ENCODE assay signal across 2 cellular contexts in the genomic region with DNA sequence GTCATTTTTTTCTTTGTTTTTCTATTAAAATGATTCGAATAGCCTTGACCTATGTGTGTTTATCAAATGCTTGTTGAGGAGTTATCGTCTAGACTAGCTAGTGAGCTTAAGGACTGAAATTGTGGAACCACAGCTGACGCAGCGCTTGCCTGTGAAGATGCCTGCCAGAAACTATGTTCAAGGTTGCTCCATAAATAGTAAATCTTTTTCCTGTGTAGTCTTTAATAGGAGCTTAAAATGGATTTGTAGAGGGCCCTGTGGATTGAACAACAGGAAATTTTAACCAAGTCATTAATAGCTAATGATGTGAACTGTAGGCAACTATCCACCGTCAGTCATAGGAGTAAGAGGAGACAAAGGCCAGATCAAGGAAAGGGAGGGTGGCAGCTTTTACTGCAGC.
TF ChIP-seq lines count a peak whose summit lies in the region.

No MANE protein-coding gene starts in this region.

TF ChIP-seq in liver, 16 proteins besides CTCF, POLR2A, EP300 and RAD21:
- TF ChIP-seq FOXA1 (IDR thresholded peaks at IDR 0.05) = no peak
- no peak for TF ChIP-seq JUND (IDR thresholded peaks at IDR 0.05)
- TF ChIP-seq NR2F2 (IDR thresholded peaks at IDR 0.05) = peak; percentile 12

TF ChIP-seq in HepG2, 621 proteins besides CTCF, POLR2A, EP300 and RAD21:
- TF ChIP-seq ZFAT (CRISPR knock-in tag; conservative IDR thresholded peaks at IDR 0.05) = no peak
- no peak for TF ChIP-seq SOX6 (IDR thresholded peaks at IDR 0.05)
- TF ChIP-seq SOX6 (CRISPR knock-in tag; IDR thresholded peaks at IDR 0.05) = no peak
- no peak for TF ChIP-seq ZNF484 (CRISPR knock-in tag; IDR thresholded peaks at IDR 0.05; ENCODE audit: borderline replicate concordance, low read depth)
- no peak for TF ChIP-seq KLF16 (CRISPR knock-in tag; IDR thresholded peaks at IDR 0.05)
- no peak for TF ChIP-seq ZFP1 (CRISPR knock-in tag; IDR thresholded peaks at IDR 0.05)
- TF ChIP-seq, protein P1, sequence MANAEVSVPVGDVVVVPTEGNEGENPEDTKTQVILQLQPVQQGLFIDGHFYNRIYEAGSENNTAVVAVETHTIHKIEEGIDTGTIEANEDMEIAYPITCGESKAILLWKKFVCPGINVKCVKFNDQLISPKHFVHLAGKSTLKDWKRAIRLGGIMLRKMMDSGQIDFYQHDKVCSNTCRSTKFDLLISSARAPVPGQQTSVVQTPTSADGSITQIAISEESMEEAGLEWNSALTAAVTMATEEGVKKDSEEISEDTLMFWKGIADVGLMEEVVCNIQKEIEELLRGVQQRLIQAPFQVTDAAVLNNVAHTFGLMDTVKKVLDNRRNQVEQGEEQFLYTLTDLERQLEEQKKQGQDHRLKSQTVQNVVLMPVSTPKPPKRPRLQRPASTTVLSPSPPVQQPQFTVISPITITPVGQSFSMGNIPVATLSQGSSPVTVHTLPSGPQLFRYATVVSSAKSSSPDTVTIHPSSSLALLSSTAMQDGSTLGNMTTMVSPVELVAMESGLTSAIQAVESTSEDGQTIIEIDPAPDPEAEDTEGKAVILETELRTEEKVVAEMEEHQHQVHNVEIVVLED (CRISPR knock-in tag; IDR thresholded peaks at IDR 0.05; ENCODE audit: borderline replicate concordance) = no peak
- TF ChIP-seq PAWR (CRISPR knock-in tag; IDR thresholded peaks at IDR 0.05; ENCODE audit: borderline replicate concordance) = no peak
